Comparison of ENCODE assay signal across 18 cellular contexts in genomic region chr14:92552066-92552465, GRCh38. TPM values are rescaled to one million over a fixed set of nuclear protein-coding genes. Genes with fewer than 3 reads are reported as not detected.
DNase-seq lines count a peak whose midpoint lies in the region; ATAC-seq and TF ChIP-seq lines count a peak whose summit lies in the region.
"Had no signal": no experiment of that assay in that cellular context is flagged by ENCODE, and none has a peak within 500 bp of the region (broad histone marks: within the 10 kb centered on the region; RNA-seq: fewer than 3 reads in every experiment).

No MANE protein-coding gene starts in this region.

- DNase-seq in activated CD8-positive, alpha-beta T cell treated with anti-CD3 and anti-CD28 coated beads for 36 hours: peak; percentile 45
- DNase-seq in mesenchymal stem cell (no peak), H7 (no peak), PC-3 (no peak)
- DNase-seq: activated CD8-positive, alpha-beta memory T cell treated with anti-CD3 and anti-CD28 coated beads for 24 hours; activated gamma-delta T cell treated with Interleukin-2 at 50 U/mL for 16 hours; effector CD4-positive, alpha-beta T cell; GF-D8; GOT3; hypothalamus; NCI-H1092; psoas muscle had no signal

- CTCF ChIA-PET in activated CD8-positive, alpha-beta T cell treated with anti-CD3 and anti-CD28 coated beads for 36 hours (lab: Charles Lee): no interaction called here
- CTCF ChIA-PET in PC-3 (lab: Charles Lee): no interaction called here

- WGBS in mesenchymal stem cell: 80% methylated on average over 4 of the region's 4 CpGs

- peaks cover 3% of the 10 kb centered on the region; the same call in 1 of the 2 replicates for H3K36me3 ChIP-seq in BLaER1
- peaks cover 16 to 17% of the 10 kb centered on the region in 2 experiments for H3K36me3 ChIP-seq in mesenchymal stem cell (ENCODE audit: control insufficient read depth in 1 of 2, insufficient read depth in 2 of 2, low read depth in 1 of 2, low read length in 2 of 2)
- H3K36me3 ChIP-seq in H7 (replicated peaks; ENCODE audit: control insufficient read depth, insufficient read depth, low read length): no peaks in the 10 kb centered on the region
- no peaks in the 10 kb centered on the region for H3K36me3 ChIP-seq in PC-3 (ENCODE audit: low read depth, low read length)

- H3K36me3 Mint-ChIP-seq in activated CD8-positive, alpha-beta T cell treated with anti-CD3 and anti-CD28 coated beads for 36 hours (ENCODE audit: low read depth): peaks cover 27% of the 10 kb centered on the region

- no peaks in the 10 kb centered on the region for H3K9me3 Mint-ChIP-seq in activated CD8-positive, alpha-beta T cell treated with anti-CD3 and anti-CD28 coated beads for 36 hours

- H2AFZ ChIP-seq in mesenchymal stem cell (ENCODE audit: low read depth, low read length) (no peak overlapping the region), PC-3 (ENCODE audit: low read length) (no peak overlapping the region)

- POLR2A ChIA-PET in activated CD8-positive, alpha-beta T cell treated with anti-CD3 and anti-CD28 coated beads for 36 hours (lab: Charles Lee): interaction anchor here (0.7 kb wide), 1 partner anchor 64 kb away, joined by 5 read pairs; no protein-coding TSS in a partner anchor
- POLR2A ChIA-PET in PC-3 (lab: Charles Lee; ENCODE audit: unreplicated experiment): no interaction called here

- no peaks in the 10 kb centered on the region for H3K9me2 ChIP-seq in PC-3 (replicated peaks; ENCODE audit: low read length)

- H3K4me3 Mint-ChIP-seq in activated CD8-positive, alpha-beta T cell treated with anti-CD3 and anti-CD28 coated beads for 36 hours: peak overlapping the region; percentile 15

- H3K4me2 ChIP-seq in BLaER1 (peak overlapping the region; percentile 69), mesenchymal stem cell (ENCODE audit: low read length, poor library complexity, severe bottlenecking) (no peak overlapping the region), PC-3 (ENCODE audit: low read length) (no peak overlapping the region)

- no peaks in the 10 kb centered on the region for H3K9me3 ChIP-seq in BLaER1
- no peaks in the 10 kb centered on the region for H3K9me3 ChIP-seq in mesenchymal stem cell (ENCODE audit: control insufficient read depth, low read length)
- no peaks in the 10 kb centered on the region for H3K9me3 ChIP-seq in PC-3 (ENCODE audit: low read length)
- H3K9me3 ChIP-seq: body of pancreas, psoas muscle had no signal

- H3K79me1 ChIP-seq in mesenchymal stem cell (replicated peaks; ENCODE audit: low read length, poor library complexity, severe bottlenecking): peaks cover 30% of the 10 kb centered on the region

- H3K18ac ChIP-seq in mesenchymal stem cell (ENCODE audit: low read depth in 1 of 2, low read length in 2 of 2): no peak overlapping the region

- no peak overlapping the region for H2BK120ac ChIP-seq in mesenchymal stem cell (ENCODE audit: low read depth, low read length)

- H3K4me3 ChIP-seq in BLaER1 (no peak overlapping the region), mesenchymal stem cell (ENCODE audit: insufficient read depth in 1 of 2, low read depth in 1 of 2, low read length in 2 of 2) (no peak overlapping the region), H7 (ENCODE audit: insufficient read depth, low read depth, low read length) (no peak overlapping the region), PC-3 (ENCODE audit: low read length) (no peak overlapping the region)
- H3K4me3 ChIP-seq: body of pancreas, psoas muscle, SK-N-MC had no signal

- H3K4me1 Mint-ChIP-seq in activated CD8-positive, alpha-beta T cell treated with anti-CD3 and anti-CD28 coated beads for 36 hours (ENCODE audit: low read depth): peaks cover 76% of the 10 kb centered on the region

- H4K91ac ChIP-seq in mesenchymal stem cell (ENCODE audit: low read length): peak overlapping the region; percentile 28

- H3K14ac ChIP-seq in mesenchymal stem cell (ENCODE audit: low read length in 2 of 2): no peak overlapping the region

- no peaks in the 10 kb centered on the region for H3K79me2 ChIP-seq in PC-3 (ENCODE audit: low read length)

- H3K9ac ChIP-seq in BLaER1 (no peak overlapping the region), mesenchymal stem cell (ENCODE audit: low read length) (no peak overlapping the region), PC-3 (ENCODE audit: low read length) (no peak overlapping the region)

- no peak overlapping the region for H2BK15ac ChIP-seq in mesenchymal stem cell (ENCODE audit: low read depth, poor library complexity, severe bottlenecking)

- H3K4me1 ChIP-seq in BLaER1: peaks cover 82% of the 10 kb centered on the region
- H3K4me1 ChIP-seq in mesenchymal stem cell (ENCODE audit: control insufficient read depth, insufficient read depth, low read depth, low read length): peaks cover 25% of the 10 kb centered on the region
- no peaks in the 10 kb centered on the region for H3K4me1 ChIP-seq in PC-3 (ENCODE audit: insufficient read depth, low read length)
- H3K4me1 ChIP-seq: psoas muscle had no signal

- H3K27me3 ChIP-seq in BLaER1 (no peaks in the 10 kb centered on the region), mesenchymal stem cell (ENCODE audit: control insufficient read depth in 1 of 2, insufficient read depth in 1 of 2, low read length in 2 of 2) (no peaks in the 10 kb centered on the region), H7 (ENCODE audit: control insufficient read depth, insufficient read depth, low read length) (no peaks in the 10 kb centered on the region), PC-3 (ENCODE audit: low read length) (no peaks in the 10 kb centered on the region)
- H3K27me3 ChIP-seq: body of pancreas had no signal

- ATAC-seq in GM21381 (IDR thresholded peaks at IDR 0.05; ENCODE audit: unreplicated experiment) (peak; percentile 12), GM18520 (IDR thresholded peaks at IDR 0.05; ENCODE audit: unreplicated experiment) (no peak), GM19324 (IDR thresholded peaks at IDR 0.05; ENCODE audit: low FRiP score, unreplicated experiment) (no peak), PC-3 (no peak)
- no peak for ATAC-seq in activated CD8-positive, alpha-beta T cell treated with anti-CD3 and anti-CD28 coated beads for 36 hours
- ATAC-seq: body of pancreas, psoas muscle had no signal

- H4K8ac ChIP-seq in mesenchymal stem cell (ENCODE audit: low read length): no peak overlapping the region

- H2BK5ac ChIP-seq in mesenchymal stem cell (ENCODE audit: low read depth, low read length, poor library complexity, severe bottlenecking): no peak overlapping the region

- TF ChIP-seq CTCF in activated CD8-positive, alpha-beta T cell treated with anti-CD3 and anti-CD28 coated beads for 36 hours (IDR thresholded peaks at IDR 0.05): no peak
- TF ChIP-seq CTCF in PC-3 (conservative IDR thresholded peaks at IDR 0.05; ENCODE audit: low read depth, low read length): no peak

- H3K4ac ChIP-seq in mesenchymal stem cell (ENCODE audit: low read depth in 1 of 2, low read length in 2 of 2): peak overlapping the region in 1 of 2 experiments; percentile 4

- H2AK5ac ChIP-seq in mesenchymal stem cell (ENCODE audit: low read length, severe bottlenecking): no peak overlapping the region

- H3K27ac ChIP-seq in BLaER1: no peak overlapping the region
- H3K27ac ChIP-seq in mesenchymal stem cell (ENCODE audit: low read length, poor library complexity, severe bottlenecking): no peak overlapping the region
- H3K27ac ChIP-seq in PC-3 (ENCODE audit: low read length): no peak overlapping the region
- H3K27ac ChIP-seq: body of pancreas, psoas muscle, SK-N-MC had no signal

- no peak overlapping the region for H3K23ac ChIP-seq in mesenchymal stem cell (ENCODE audit: low read length in 2 of 2)

- intact Hi-C loops in activated CD8-positive, alpha-beta T cell treated with anti-CD3 and anti-CD28 coated beads for 36 hours (cut with micrococcal nuclease): no loop called here
- intact Hi-C loops in PC-3 (cut with micrococcal nuclease): no loop called here

- H3K27me3 Mint-ChIP-seq in activated CD8-positive, alpha-beta T cell treated with anti-CD3 and anti-CD28 coated beads for 36 hours: no peaks in the 10 kb centered on the region

- BruUV-seq in PC-3 (replicated peaks; lab: Mats Ljungman, UMichigan): no TSS peak

- no peaks in the 10 kb centered on the region for H3F3A ChIP-seq in PC-3 (ENCODE audit: low read length, unreplicated experiment)

- H4K20me1 ChIP-seq in BLaER1 (peaks cover 32% of the 10 kb centered on the region), PC-3 (ENCODE audit: low read length) (no peaks in the 10 kb centered on the region)

- peak overlapping the region; percentile 74 for H3K27ac Mint-ChIP-seq in activated CD8-positive, alpha-beta T cell treated with anti-CD3 and anti-CD28 coated beads for 36 hours

- no peak overlapping the region for H2BK12ac ChIP-seq in mesenchymal stem cell (ENCODE audit: low read length in 2 of 2)

RNA-seq across cellular contexts. Expression of gene RIN3, which starts 38.5 kb away (rescaled TPM):
- 10 to 100 TPM; 61.3 to 62.4 TPM for total RNA-seq in activated CD8-positive, alpha-beta T cell treated with anti-CD3 and anti-CD28 coated beads for 36 hours
- 19.4 TPM for polyA plus RNA-seq in mesenchymal stem cell (2013, experiment 1 of 2)
- polyA plus RNA-seq in mesenchymal stem cell (2013, experiment 2 of 2): 19.3 TPM
- 0.15 and 0.76 TPM in 2 replicates for total RNA-seq in H7 (2014; rRNA removed; shearing (Covaris generic))
- total RNA-seq in PC-3 (2014; rRNA removed): 4.8 and 6.2 TPM in 2 replicates
